In the genomic region with DNA sequence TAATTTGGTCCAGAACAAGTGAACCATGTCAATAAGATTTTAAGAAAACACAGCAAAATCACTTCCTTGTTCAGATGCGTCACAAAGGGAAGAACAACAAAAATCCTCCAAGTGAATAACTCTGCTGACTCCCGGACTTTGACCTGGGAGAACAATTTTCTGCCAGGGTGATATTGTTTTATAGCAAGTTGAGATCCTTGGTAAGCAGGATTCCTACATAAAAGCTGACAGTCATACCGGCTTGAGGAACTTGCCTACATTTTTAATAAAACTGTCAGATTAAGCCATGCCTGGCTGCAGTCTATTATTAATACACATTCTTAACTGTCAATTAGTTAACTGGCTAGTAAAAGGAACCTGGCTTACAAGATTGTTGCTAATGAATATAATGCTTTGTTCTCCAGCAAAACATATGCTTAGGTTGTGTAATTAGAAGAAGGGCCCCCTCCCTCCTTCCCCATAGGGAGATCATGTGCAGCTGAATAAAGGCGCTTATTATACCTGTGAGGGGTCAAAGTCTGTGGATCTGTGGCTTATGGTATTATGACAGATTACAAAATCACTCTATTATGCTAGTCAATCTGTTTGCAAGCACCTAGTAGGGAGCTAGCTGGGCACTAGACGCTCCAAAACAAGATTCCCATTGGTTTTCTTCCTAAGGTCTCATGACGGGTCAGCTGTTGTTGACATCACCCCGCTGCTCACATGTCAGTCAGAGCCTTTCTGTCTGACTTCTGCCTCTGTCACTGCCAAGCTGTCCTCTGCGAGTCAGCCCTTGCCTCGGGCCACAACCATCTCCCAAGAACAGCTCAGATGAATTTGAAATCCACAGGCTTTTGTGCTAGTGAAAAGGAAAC, we compare ENCODE assay signal across 1 cellular context.
TF ChIP-seq lines count a peak whose summit lies in the region.

No MANE protein-coding gene starts in this region.

TF ChIP-seq in GM23338, 12 proteins besides CTCF, POLR2A, EP300 and RAD21 (continued from another document):
- TF ChIP-seq, protein P1, sequence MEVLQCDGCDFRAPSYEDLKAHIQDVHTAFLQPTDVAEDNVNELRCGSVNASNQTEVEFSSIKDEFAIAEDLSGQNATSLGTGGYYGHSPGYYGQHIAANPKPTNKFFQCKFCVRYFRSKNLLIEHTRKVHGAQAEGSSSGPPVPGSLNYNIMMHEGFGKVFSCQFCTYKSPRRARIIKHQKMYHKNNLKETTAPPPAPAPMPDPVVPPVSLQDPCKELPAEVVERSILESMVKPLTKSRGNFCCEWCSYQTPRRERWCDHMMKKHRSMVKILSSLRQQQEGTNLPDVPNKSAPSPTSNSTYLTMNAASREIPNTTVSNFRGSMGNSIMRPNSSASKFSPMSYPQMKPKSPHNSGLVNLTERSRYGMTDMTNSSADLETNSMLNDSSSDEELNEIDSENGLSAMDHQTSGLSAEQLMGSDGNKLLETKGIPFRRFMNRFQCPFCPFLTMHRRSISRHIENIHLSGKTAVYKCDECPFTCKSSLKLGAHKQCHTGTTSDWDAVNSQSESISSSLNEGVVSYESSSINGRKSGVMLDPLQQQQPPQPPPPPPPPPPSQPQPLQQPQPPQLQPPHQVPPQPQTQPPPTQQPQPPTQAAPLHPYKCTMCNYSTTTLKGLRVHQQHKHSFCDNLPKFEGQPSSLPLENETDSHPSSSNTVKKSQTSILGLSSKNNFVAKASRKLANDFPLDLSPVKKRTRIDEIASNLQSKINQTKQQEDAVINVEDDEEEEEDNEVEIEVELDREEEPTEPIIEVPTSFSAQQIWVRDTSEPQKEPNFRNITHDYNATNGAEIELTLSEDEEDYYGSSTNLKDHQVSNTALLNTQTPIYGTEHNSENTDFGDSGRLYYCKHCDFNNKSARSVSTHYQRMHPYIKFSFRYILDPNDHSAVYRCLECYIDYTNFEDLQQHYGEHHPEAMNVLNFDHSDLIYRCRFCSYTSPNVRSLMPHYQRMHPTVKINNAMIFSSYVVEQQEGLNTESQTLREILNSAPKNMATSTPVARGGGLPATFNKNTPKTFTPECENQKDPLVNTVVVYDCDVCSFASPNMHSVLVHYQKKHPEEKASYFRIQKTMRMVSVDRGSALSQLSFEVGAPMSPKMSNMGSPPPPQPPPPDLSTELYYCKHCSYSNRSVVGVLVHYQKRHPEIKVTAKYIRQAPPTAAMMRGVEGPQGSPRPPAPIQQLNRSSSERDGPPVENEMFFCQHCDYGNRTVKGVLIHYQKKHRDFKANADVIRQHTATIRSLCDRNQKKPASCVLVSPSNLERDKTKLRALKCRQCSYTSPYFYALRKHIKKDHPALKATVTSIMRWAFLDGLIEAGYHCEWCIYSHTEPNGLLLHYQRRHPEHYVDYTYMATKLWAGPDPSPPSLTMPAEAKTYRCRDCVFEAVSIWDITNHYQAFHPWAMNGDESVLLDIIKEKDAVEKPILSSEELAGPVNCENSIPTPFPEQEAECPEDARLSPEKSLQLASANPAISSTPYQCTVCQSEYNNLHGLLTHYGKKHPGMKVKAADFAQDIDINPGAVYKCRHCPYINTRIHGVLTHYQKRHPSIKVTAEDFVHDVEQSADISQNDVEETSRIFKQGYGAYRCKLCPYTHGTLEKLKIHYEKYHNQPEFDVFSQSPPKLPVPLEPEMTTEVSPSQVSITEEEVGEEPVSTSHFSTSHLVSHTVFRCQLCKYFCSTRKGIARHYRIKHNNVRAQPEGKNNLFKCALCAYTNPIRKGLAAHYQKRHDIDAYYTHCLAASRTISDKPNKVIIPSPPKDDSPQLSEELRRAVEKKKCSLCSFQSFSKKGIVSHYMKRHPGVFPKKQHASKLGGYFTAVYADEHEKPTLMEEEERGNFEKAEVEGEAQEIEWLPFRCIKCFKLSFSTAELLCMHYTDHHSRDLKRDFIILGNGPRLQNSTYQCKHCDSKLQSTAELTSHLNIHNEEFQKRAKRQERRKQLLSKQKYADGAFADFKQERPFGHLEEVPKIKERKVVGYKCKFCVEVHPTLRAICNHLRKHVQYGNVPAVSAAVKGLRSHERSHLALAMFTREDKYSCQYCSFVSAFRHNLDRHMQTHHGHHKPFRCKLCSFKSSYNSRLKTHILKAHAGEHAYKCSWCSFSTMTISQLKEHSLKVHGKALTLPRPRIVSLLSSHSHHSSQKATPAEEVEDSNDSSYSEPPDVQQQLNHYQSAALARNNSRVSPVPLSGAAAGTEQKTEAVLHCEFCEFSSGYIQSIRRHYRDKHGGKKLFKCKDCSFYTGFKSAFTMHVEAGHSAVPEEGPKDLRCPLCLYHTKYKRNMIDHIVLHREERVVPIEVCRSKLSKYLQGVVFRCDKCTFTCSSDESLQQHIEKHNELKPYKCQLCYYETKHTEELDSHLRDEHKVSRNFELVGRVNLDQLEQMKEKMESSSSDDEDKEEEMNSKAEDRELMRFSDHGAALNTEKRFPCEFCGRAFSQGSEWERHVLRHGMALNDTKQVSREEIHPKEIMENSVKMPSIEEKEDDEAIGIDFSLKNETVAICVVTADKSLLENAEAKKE (CRISPR knock-in tag; IDR thresholded peaks at IDR 0.05), result no peak
- TF ChIP-seq STAT1 (IDR thresholded peaks at IDR 0.05; ENCODE audit: unreplicated experiment) (no peak), POLR2AphosphoS5 (IDR thresholded peaks at IDR 0.05; ENCODE audit: low read depth) (no peak), CREB1 (CRISPR knock-in tag; IDR thresholded peaks at IDR 0.05; ENCODE audit: low read depth) (no peak), EZH2 (IDR thresholded peaks at IDR 0.05; ENCODE audit: low read depth, unreplicated experiment) (no peak), EZH2phosphoT487 (IDR thresholded peaks at IDR 0.05; ENCODE audit: unreplicated experiment) (no peak), ZNF114 (CRISPR knock-in tag; IDR thresholded peaks at IDR 0.05) (no peak)
- TF ChIP-seq, protein P2, sequence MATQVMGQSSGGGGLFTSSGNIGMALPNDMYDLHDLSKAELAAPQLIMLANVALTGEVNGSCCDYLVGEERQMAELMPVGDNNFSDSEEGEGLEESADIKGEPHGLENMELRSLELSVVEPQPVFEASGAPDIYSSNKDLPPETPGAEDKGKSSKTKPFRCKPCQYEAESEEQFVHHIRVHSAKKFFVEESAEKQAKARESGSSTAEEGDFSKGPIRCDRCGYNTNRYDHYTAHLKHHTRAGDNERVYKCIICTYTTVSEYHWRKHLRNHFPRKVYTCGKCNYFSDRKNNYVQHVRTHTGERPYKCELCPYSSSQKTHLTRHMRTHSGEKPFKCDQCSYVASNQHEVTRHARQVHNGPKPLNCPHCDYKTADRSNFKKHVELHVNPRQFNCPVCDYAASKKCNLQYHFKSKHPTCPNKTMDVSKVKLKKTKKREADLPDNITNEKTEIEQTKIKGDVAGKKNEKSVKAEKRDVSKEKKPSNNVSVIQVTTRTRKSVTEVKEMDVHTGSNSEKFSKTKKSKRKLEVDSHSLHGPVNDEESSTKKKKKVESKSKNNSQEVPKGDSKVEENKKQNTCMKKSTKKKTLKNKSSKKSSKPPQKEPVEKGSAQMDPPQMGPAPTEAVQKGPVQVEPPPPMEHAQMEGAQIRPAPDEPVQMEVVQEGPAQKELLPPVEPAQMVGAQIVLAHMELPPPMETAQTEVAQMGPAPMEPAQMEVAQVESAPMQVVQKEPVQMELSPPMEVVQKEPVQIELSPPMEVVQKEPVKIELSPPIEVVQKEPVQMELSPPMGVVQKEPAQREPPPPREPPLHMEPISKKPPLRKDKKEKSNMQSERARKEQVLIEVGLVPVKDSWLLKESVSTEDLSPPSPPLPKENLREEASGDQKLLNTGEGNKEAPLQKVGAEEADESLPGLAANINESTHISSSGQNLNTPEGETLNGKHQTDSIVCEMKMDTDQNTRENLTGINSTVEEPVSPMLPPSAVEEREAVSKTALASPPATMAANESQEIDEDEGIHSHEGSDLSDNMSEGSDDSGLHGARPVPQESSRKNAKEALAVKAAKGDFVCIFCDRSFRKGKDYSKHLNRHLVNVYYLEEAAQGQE (IDR thresholded peaks at IDR 0.05; ENCODE audit: unreplicated experiment), result no peak
